9 cellular contexts compared by ENCODE assay signal in genomic region chr9:97307500-97308163, GRCh38. TPM values are rescaled to one million over a fixed set of nuclear protein-coding genes. Genes with fewer than 3 reads are reported as not detected.
DNase-seq lines count a peak whose midpoint lies in the region; ATAC-seq and TF ChIP-seq lines count a peak whose summit lies in the region.
"Had no signal": no experiment of that assay in that cellular context is flagged by ENCODE, and none has a peak within 500 bp of the region (broad histone marks: within the 10 kb centered on the region; RNA-seq: fewer than 3 reads in every experiment).

Gene CCDC180 (plus strand): TSS chr9:97307659. CDS start chr9:97308064, 405 bp downstream.

- H2AK5ac ChIP-seq in trophoblast cell (ENCODE audit: low read length) = no peak within 1 kb of the TSS

- H3K79me2 ChIP-seq in trophoblast cell (ENCODE audit: control insufficient read depth, insufficient read depth, low read length, poor library complexity) = no peaks in the 10 kb centered on the region

- peaks cover 3% of the 10 kb centered on the region for H3K79me1 ChIP-seq in trophoblast cell (ENCODE audit: low read length)

- no peaks in the 10 kb centered on the region for H3K4me1 Mint-ChIP-seq in stimulated activated naive B cell treated with anti-CD40 and anti-IgM and Interleukin-4, amounts not matched to agents 10 μg/mL and 1 μg/mL and 100 μg/mL, for 72 hours
- H3K4me1 Mint-ChIP-seq in activated CD4-positive, alpha-beta memory T cell treated with anti-CD3 and anti-CD28 coated beads for 36 hours (ENCODE audit: low read depth) = no peaks in the 10 kb centered on the region

- no peak within 1 kb of the TSS for H2BK12ac ChIP-seq in trophoblast cell (ENCODE audit: low read length)

- peak within 1 kb of the TSS in 1 of 2 donors; percentile 66 for H3K4me3 Mint-ChIP-seq in stimulated activated naive B cell treated with anti-CD40 and anti-IgM and Interleukin-4, amounts not matched to agents 10 μg/mL and 1 μg/mL and 100 μg/mL, for 72 hours
- H3K4me3 Mint-ChIP-seq in activated CD4-positive, alpha-beta memory T cell treated with anti-CD3 and anti-CD28 coated beads for 36 hours = no peak within 1 kb of the TSS

- H2BK120ac ChIP-seq in trophoblast cell (ENCODE audit: insufficient read depth, low read length, poor library complexity) = peak within 1 kb of the TSS; percentile 31

- H2AFZ ChIP-seq in trophoblast cell (ENCODE audit: insufficient read depth, low read length, poor library complexity) = no peak within 1 kb of the TSS

- intact Hi-C loops in activated CD4-positive, alpha-beta memory T cell treated with anti-CD3 and anti-CD28 coated beads for 36 hours (cut with micrococcal nuclease) = no loop called here

- H3K4me2 ChIP-seq in trophoblast cell (ENCODE audit: low read length) = peak within 1 kb of the TSS; percentile 43

- ATAC-seq in HG03196 (IDR thresholded peaks at IDR 0.05; ENCODE audit: unreplicated experiment) (no peak), HG02759 (IDR thresholded peaks at IDR 0.05; ENCODE audit: unreplicated experiment) (no peak)
- ATAC-seq in stimulated activated naive B cell treated with anti-CD40 and anti-IgM and Interleukin-4, amounts not matched to agents 10 μg/mL and 1 μg/mL and 100 μg/mL, for 72 hours (replicated peaks) = no peak

- no peak within 1 kb of the TSS for H4K91ac ChIP-seq in trophoblast cell (ENCODE audit: low read depth, low read length)

- no peak within 1 kb of the TSS for H3K23ac ChIP-seq in trophoblast cell (ENCODE audit: low read length)

- H3K27ac ChIP-seq in right atrium auricular region (no peak within 1 kb of the TSS), trophoblast cell (ENCODE audit: low read depth, low read length) (no peak within 1 kb of the TSS)

- H3K36me3 ChIP-seq in right atrium auricular region (peaks cover 9% of the 10 kb centered on the region), trophoblast cell (ENCODE audit: control insufficient read depth in 1 of 2, insufficient read depth in 2 of 2, low read length in 2 of 2) (no peaks in the 10 kb centered on the region)

- DNase-seq in AG10803 (ENCODE audit: low read depth) (peak; percentile 41), astrocyte of the spinal cord (ENCODE audit: low read depth, low spot score) (peak; percentile 8), right atrium auricular region (ENCODE audit: low spot score) (peak; percentile 66), trophoblast cell (peak; percentile 98 to 99)
- no peak for DNase-seq in stimulated activated naive B cell treated with anti-CD40 and anti-IgM and Interleukin-4, amounts not matched to agents 10 μg/mL and 1 μg/mL and 100 μg/mL, for 72 hours
- no peak for DNase-seq in activated CD4-positive, alpha-beta memory T cell treated with anti-CD3 and anti-CD28 coated beads for 36 hours
- DNase-seq: NCI-H2107 had no signal

- peak within 1 kb of the TSS; percentile 24 for H3K4me3 ChIP-seq in AG10803 (ENCODE audit: low read length)
- H3K4me3 ChIP-seq in astrocyte of the spinal cord (ENCODE audit: low read depth, low read length) = peak within 1 kb of the TSS; percentile 32
- H3K4me3 ChIP-seq in right atrium auricular region = peak within 1 kb of the TSS in 1 of 2 donors; percentile 37
- no peak within 1 kb of the TSS for H3K4me3 ChIP-seq in trophoblast cell (ENCODE audit: low read depth, low read length)

- no CpG with 5 or more reads among the region's 42 CpGs for WGBS in trophoblast cell (ENCODE audit: extremely low coverage, insufficient coverage, insufficient read length)

- H2BK5ac ChIP-seq in trophoblast cell (ENCODE audit: low read depth, low read length, poor library complexity) = no peak within 1 kb of the TSS

- peaks cover 5 to 7% of the 10 kb centered on the region in 2 donors for H3K9me3 Mint-ChIP-seq in stimulated activated naive B cell treated with anti-CD40 and anti-IgM and Interleukin-4, amounts not matched to agents 10 μg/mL and 1 μg/mL and 100 μg/mL, for 72 hours
- peaks cover 2% of the 10 kb centered on the region for H3K9me3 Mint-ChIP-seq in activated CD4-positive, alpha-beta memory T cell treated with anti-CD3 and anti-CD28 coated beads for 36 hours

- peaks cover 4 to 17% of the 10 kb centered on the region in 2 donors for H3K36me3 Mint-ChIP-seq in stimulated activated naive B cell treated with anti-CD40 and anti-IgM and Interleukin-4, amounts not matched to agents 10 μg/mL and 1 μg/mL and 100 μg/mL, for 72 hours
- no peaks in the 10 kb centered on the region for H3K36me3 Mint-ChIP-seq in activated CD4-positive, alpha-beta memory T cell treated with anti-CD3 and anti-CD28 coated beads for 36 hours

- H4K8ac ChIP-seq in trophoblast cell (ENCODE audit: low read depth, low read length) = no peak within 1 kb of the TSS

- H3K4me1 ChIP-seq in right atrium auricular region = peaks cover 0 to 13% of the 10 kb centered on the region in 2 donors
- H3K4me1 ChIP-seq in trophoblast cell (ENCODE audit: control insufficient read depth in 1 of 2, insufficient read depth in 2 of 2, low read length in 2 of 2) = peaks cover 3 to 9% of the 10 kb centered on the region in 2 experiments

- H3K27me3 ChIP-seq in right atrium auricular region (no peaks in the 10 kb centered on the region), trophoblast cell (ENCODE audit: insufficient read depth, low read length) (no peaks in the 10 kb centered on the region)

- H3K27ac Mint-ChIP-seq in stimulated activated naive B cell treated with anti-CD40 and anti-IgM and Interleukin-4, amounts not matched to agents 10 μg/mL and 1 μg/mL and 100 μg/mL, for 72 hours = no peak within 1 kb of the TSS
- no peak within 1 kb of the TSS for H3K27ac Mint-ChIP-seq in activated CD4-positive, alpha-beta memory T cell treated with anti-CD3 and anti-CD28 coated beads for 36 hours

- no peak within 1 kb of the TSS for H3K18ac ChIP-seq in trophoblast cell (ENCODE audit: low read length)

- H3K27me3 Mint-ChIP-seq in stimulated activated naive B cell treated with anti-CD40 and anti-IgM and Interleukin-4, amounts not matched to agents 10 μg/mL and 1 μg/mL and 100 μg/mL, for 72 hours = peaks cover 4 to 19% of the 10 kb centered on the region in 2 donors
- H3K27me3 Mint-ChIP-seq in activated CD4-positive, alpha-beta memory T cell treated with anti-CD3 and anti-CD28 coated beads for 36 hours = peaks cover 5% of the 10 kb centered on the region

- TF ChIP-seq CTCF in AG10803 (conservative IDR thresholded peaks at IDR 0.05; ENCODE audit: low read length) (no peak), astrocyte of the spinal cord (IDR thresholded peaks at IDR 0.05; ENCODE audit: low read depth, low read length) (no peak), right atrium auricular region (IDR thresholded peaks at IDR 0.05) (no peak)

- H3K9ac ChIP-seq in trophoblast cell (ENCODE audit: low read length) = no peak within 1 kb of the TSS

- H3K14ac ChIP-seq in trophoblast cell (ENCODE audit: low read length) = no peak within 1 kb of the TSS

- H3K9me3 ChIP-seq in right atrium auricular region = no peaks in the 10 kb centered on the region
- no peaks in the 10 kb centered on the region for H3K9me3 ChIP-seq in trophoblast cell (ENCODE audit: insufficient read depth, low read depth, low read length)

- in situ Hi-C loops in astrocyte of the spinal cord (cut with HindIII; ENCODE audit: low sequenced_read_pairs) = no loop called here

- POLR2A ChIA-PET in activated CD4-positive, alpha-beta memory T cell treated with anti-CD3 and anti-CD28 coated beads for 36 hours (lab: Charles Lee) = no interaction called here

- no peak within 1 kb of the TSS for H4K12ac ChIP-seq in trophoblast cell (ENCODE audit: low read depth, low read length)

- CTCF ChIA-PET in activated CD4-positive, alpha-beta memory T cell treated with anti-CD3 and anti-CD28 coated beads for 36 hours (lab: Charles Lee) = no interaction called here

- H3K4ac ChIP-seq in trophoblast cell (ENCODE audit: low read depth, low read length) = no peak within 1 kb of the TSS

RNA-seq across cellular contexts. Expression of gene CCDC180, which starts in this region (rescaled TPM):
- total RNA-seq in right atrium auricular region = under 1 TPM; 0.96 to 0.98 TPM
- 1.2 and 1.7 TPM in 2 replicates for polyA plus RNA-seq in trophoblast cell (2013)
- 1 to 10 TPM; 1.1 to 2.3 TPM for total RNA-seq in activated CD4-positive, alpha-beta memory T cell treated with anti-CD3 and anti-CD28 coated beads for 36 hours

Comparison
In these comparisons a context has a peak if more than half of its experiments do, and no peak if none do; other contexts are left out.
1. Peak in DNase-seq in right atrium auricular region; RNA of the gene not detected or under 1 TPM.
2. DNase-seq: peak in AG10803 (single experiment), astrocyte of the spinal cord (single experiment) and trophoblast cell (2 of 2); none in stimulated activated naive B cell treated with anti-CD40 and anti-IgM and Interleukin-4, amounts not matched to agents 10 μg/mL and 1 μg/mL and 100 μg/mL, for 72 hours (single experiment) and activated CD4-positive, alpha-beta memory T cell treated with anti-CD3 and anti-CD28 coated beads for 36 hours (single experiment).